Comparison of ENCODE assay signal across 3 cellular contexts in genomic region chr4:87921626-87922479, GRCh38. TPM values are rescaled to one million over a fixed set of nuclear protein-coding genes. Genes with fewer than 3 reads are reported as not detected.
"Had no signal": no experiment of that assay in that cellular context is flagged by ENCODE, and none has a peak within 500 bp of the region (broad histone marks: within the 10 kb centered on the region; RNA-seq: fewer than 3 reads in every experiment).

No MANE protein-coding gene starts in this region.

RNA-seq across cellular contexts. Expression of gene SPP1, which starts 53.7 kb away (rescaled TPM):
- total RNA-seq: activated CD4-positive, alpha-beta T cell treated with anti-CD3 and anti-CD28 coated beads for 36 hours; activated CD8-positive, alpha-beta memory T cell treated with anti-CD3 and anti-CD28 coated beads for 36 hours; activated naive CD4-positive, alpha-beta T cell treated with anti-CD3 and anti-CD28 coated beads for 36 hours had no signal
